ENCODE assay signal across 12 cellular contexts in the genomic region with DNA sequence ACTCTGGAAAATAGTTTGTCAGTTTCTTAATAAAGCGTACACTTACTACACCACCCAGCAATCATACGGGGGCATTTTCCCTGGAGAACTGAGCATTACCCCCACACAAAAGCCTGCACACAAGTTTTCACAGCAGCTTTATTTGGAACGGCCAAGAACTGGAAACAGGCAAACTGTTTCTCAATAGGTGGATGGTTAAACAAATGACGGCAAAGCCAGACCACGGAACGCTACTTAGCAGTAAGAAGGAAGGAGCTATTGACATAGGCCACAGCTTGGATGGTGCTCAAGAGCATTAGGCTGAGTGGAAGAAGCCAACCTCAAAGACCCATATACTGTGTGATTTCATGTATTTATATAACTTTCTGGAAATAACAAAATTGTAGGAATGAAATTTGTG. TPM values are rescaled to one million over a fixed set of nuclear protein-coding genes. Genes with fewer than 3 reads are reported as not detected.
A peak's percentile ranks its signal among the peaks of the same experiment; 100 is the strongest.
DNase-seq lines count a peak whose midpoint lies in the region; ATAC-seq, FAIRE-seq and TF ChIP-seq lines count a peak whose summit lies in the region.
"Had no signal": no experiment of that assay in that cellular context is flagged by ENCODE, and none has a peak within 500 bp of the region (broad histone marks: within the 10 kb centered on the region; RNA-seq: fewer than 3 reads in every experiment).

No MANE protein-coding gene starts in this region.

- ATAC-seq in HG02981 (IDR thresholded peaks at IDR 0.05; ENCODE audit: unreplicated experiment): no peak
- ATAC-seq in GM19455 (IDR thresholded peaks at IDR 0.05; ENCODE audit: unreplicated experiment): no peak
- ATAC-seq: CD8-positive, alpha-beta T cell; left ventricle myocardium superior had no signal

- peak overlapping the region; percentile 70 for H3K27ac ChIP-seq in C4-2B
- peak overlapping the region; percentile 93 to 94 for H3K27ac ChIP-seq in mucosa of rectum (ENCODE audit: low read depth in 2 of 2, low read length in 2 of 2)

- no peak for FAIRE-seq in bronchial epithelial cell (lab: Jason Lieb, UNC)

- no peaks in the 10 kb centered on the region for H3K27me3 ChIP-seq in bronchial epithelial cell (ENCODE audit: control insufficient read depth, insufficient read depth, low read length)
- H3K27me3 ChIP-seq in mucosa of rectum (ENCODE audit: control insufficient read depth in 2 of 2, insufficient read depth in 2 of 2, low read length in 2 of 2): no peaks in the 10 kb centered on the region

- TF ChIP-seq CTCF in C4-2B (conservative IDR thresholded peaks at IDR 0.05) (no peak), bronchial epithelial cell (IDR thresholded peaks at IDR 0.05; ENCODE audit: insufficient read depth, low read length, severe bottlenecking) (no peak)

- H3K36me3 ChIP-seq in bronchial epithelial cell (ENCODE audit: control insufficient read depth, insufficient read depth, low read length) (no peaks in the 10 kb centered on the region), mucosa of rectum (ENCODE audit: control insufficient read depth in 2 of 2, insufficient read depth in 2 of 2, low read length in 2 of 2) (no peaks in the 10 kb centered on the region)

- H3K9me3 ChIP-seq in mucosa of rectum (ENCODE audit: control insufficient read depth in 2 of 2, low read length in 2 of 2): no peaks in the 10 kb centered on the region

- H3K9ac ChIP-seq in mucosa of rectum (ENCODE audit: low read depth in 1 of 2, low read length in 2 of 2): peak overlapping the region; percentile 8 to 66

- H3K4me3 ChIP-seq in bronchial epithelial cell (ENCODE audit: low read depth, low read length) (no peak overlapping the region), mucosa of rectum (ENCODE audit: low read length in 2 of 2) (peak overlapping the region in 1 of 2 donors; percentile 33)

- H3K4me1 ChIP-seq in mucosa of rectum (ENCODE audit: control insufficient read depth in 2 of 2, insufficient read depth in 2 of 2, low read length in 2 of 2): peaks cover 56% of the 10 kb centered on the region in 2 donors

- DNase-seq in LoVo (ENCODE audit: low spot score) (peak; percentile 42), bronchial epithelial cell (ENCODE audit: low read depth) (peak; percentile 74), dedifferentiated amniotic fluid mesenchymal stem cell (ENCODE audit: extremely low spot score) (no peak)
- no peak for DNase-seq in activated CD4-positive, alpha-beta T cell treated with anti-CD3 and anti-CD28 coated beads, Interleukin-2, amount 50 U/mL, for 1 hour
- DNase-seq: activated CD4-positive, alpha-beta T cell treated with anti-CD3 and anti-CD28 coated beads, Interleukin-2, amount 10 ng/mL, durations not matched to agents 7 days and 5 days; CD8-positive, alpha-beta T cell; left ventricle myocardium superior; NCI-H1048 had no signal

RNA-seq across cellular contexts. Expression of a gene that starts 9.0 kb away (rescaled TPM):
- total RNA-seq in bronchial epithelial cell: 33.7 and 87.8 TPM in 2 replicates
- total RNA-seq: CD8-positive, alpha-beta T cell had no signal

Comparison
In these comparisons a context has a peak if more than half of its experiments do, and no peak if none do; other contexts are left out.
1. DNase-seq: peak in LoVo (single experiment) and bronchial epithelial cell (single experiment); none in dedifferentiated amniotic fluid mesenchymal stem cell (single experiment) and activated CD4-positive, alpha-beta T cell treated with anti-CD3 and anti-CD28 coated beads, Interleukin-2, amount 50 U/mL, for 1 hour (single experiment).